In the genomic region with DNA sequence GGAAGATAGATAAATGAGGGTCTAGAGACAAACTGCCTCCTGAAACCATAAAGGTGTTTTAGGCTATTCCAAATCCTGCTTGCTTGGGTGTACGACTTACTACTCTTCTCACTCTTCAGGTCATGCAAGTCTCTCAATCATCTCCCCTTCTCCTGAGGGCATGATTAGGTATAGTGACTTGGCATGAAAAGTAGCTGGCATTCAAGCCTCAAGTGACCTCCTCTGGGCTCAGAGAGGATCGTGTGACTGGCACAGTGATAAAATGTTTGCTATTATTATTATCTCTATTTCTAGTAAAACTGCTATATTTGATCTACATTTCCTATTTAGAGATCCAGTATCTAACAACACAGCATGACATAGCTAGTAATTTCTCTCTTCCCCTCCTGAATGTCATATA, we compare ENCODE assay signal across 33 cellular contexts.
"Had no signal": no experiment of that assay in that cellular context is flagged by ENCODE, and none has a peak within 500 bp of the region (broad histone marks: within the 10 kb centered on the region; RNA-seq: fewer than 3 reads in every experiment).

No MANE protein-coding gene starts in this region.

- H3K27ac ChIP-seq: KMS-11 had no signal

- H3K4me3 ChIP-seq: MG63 had no signal

- H3K27me3 ChIP-seq: MG63 had no signal

- DNase-seq: Karpas-422, Kasumi-1, MG63, MM.1S, MV-4-11, NCI-H1048, NCI-H1092, NCI-H1092 treated with DMSO at 0.1 percent for 48 hours, NCI-H1105, NCI-H1105 treated with DMSO at 0.1 percent for 48 hours, NCI-H1417, NCI-H1417 treated with DMSO at 0.1 percent for 48 hours, NCI-H1436, NCI-H1436 treated with DMSO at 0.1 percent for 48 hours, NCI-H146, NCI-H1694, NCI-H1694 treated with DMSO at 0.1 percent for 48 hours, NCI-H187, NCI-H187 treated with DMSO at 0.1 percent for 48 hours, NCI-H1930, NCI-H2029, NCI-H2029 treated with DMSO at 0.1 percent for 48 hours, NCI-H2081, NCI-H2081 treated with DMSO at 0.1 percent for 48 hours, NCI-H2107, NCI-H2171, NCI-H2227 treated with DMSO at 0.1 percent for 48 hours, NCI-H226, NCI-H345, NCI-H446, NCI-H446 treated with DMSO at 0.1 percent for 48 hours, NCI-H510A had no signal
